Comparison of ENCODE assay signal across 1 cellular context in genomic region chr10:31927597-31928530, GRCh38.
TF ChIP-seq lines count a peak whose summit lies in the region.

No MANE protein-coding gene starts in this region.

TF ChIP-seq in K562, 482 proteins besides CTCF, POLR2A, EP300 and RAD21 (continued from another document and continues in another):
- TF ChIP-seq ELK3 (CRISPR knock-in tag; IDR thresholded peaks at IDR 0.05) (no peak), MAX (CRISPR knock-in tag; IDR thresholded peaks at IDR 0.05) (no peak), HMGN3 (IDR thresholded peaks at IDR 0.05; ENCODE audit: borderline replicate concordance, extremely low read depth, insufficient read length, low read depth, low read length) (peak; percentile 25), CUX1 (CRISPR knock-in tag; IDR thresholded peaks at IDR 0.05) (no peak), ARHGAP35 (IDR thresholded peaks at IDR 0.05; ENCODE audit: partially characterized antibody) (no peak), ZNF79 (CRISPR knock-in tag; IDR thresholded peaks at IDR 0.05; ENCODE audit: low read depth) (no peak), ARNT (IDR thresholded peaks at IDR 0.05) (no peak), ZNF239 (CRISPR knock-in tag; IDR thresholded peaks at IDR 0.05) (no peak), NR2C1 (IDR thresholded peaks at IDR 0.05) (no peak), NR2C1 (tag; IDR thresholded peaks at IDR 0.05) (no peak), ZNF140 (CRISPR knock-in tag; IDR thresholded peaks at IDR 0.05) (no peak), ZNF830 (CRISPR knock-in tag; IDR thresholded peaks at IDR 0.05) (no peak), ILK (tag; IDR thresholded peaks at IDR 0.05; ENCODE audit: borderline replicate concordance, low read depth) (no peak), ZNF133 (CRISPR knock-in tag; IDR thresholded peaks at IDR 0.05) (no peak), DNMT1 (IDR thresholded peaks at IDR 0.05) (no peak), FOXM1 (IDR thresholded peaks at IDR 0.05; ENCODE audit: low read depth) (no peak), FOXM1 (CRISPR knock-in tag; IDR thresholded peaks at IDR 0.05; ENCODE audit: low read depth) (no peak), ZSCAN32 (CRISPR knock-in tag; IDR thresholded peaks at IDR 0.05) (no peak), ADNP (tag; IDR thresholded peaks at IDR 0.05) (no peak), THAP7 (CRISPR knock-in tag; IDR thresholded peaks at IDR 0.05) (no peak), ZFX (CRISPR knock-in tag; IDR thresholded peaks at IDR 0.05) (peak; percentile 52; the same call in 1 of the 2 replicates), ZC3H11A (IDR thresholded peaks at IDR 0.05; ENCODE audit: low read depth, low read length) (no peak), RB1 (IDR thresholded peaks at IDR 0.05; ENCODE audit: low read depth) (0 out of 2 replicates have a peak, but pooled peaks have one; percentile 36), HMBOX1 (IDR thresholded peaks at IDR 0.05) (no peak), STAG1 (CRISPR knock-in tag; IDR thresholded peaks at IDR 0.05; ENCODE audit: borderline replicate concordance) (no peak), MAFG (tag; conservative IDR thresholded peaks at IDR 0.05) (no peak), LCOR (CRISPR knock-in tag; IDR thresholded peaks at IDR 0.05) (0 out of 2 replicates have a peak, but pooled peaks have one; percentile 33), ZNF124 (CRISPR knock-in tag; IDR thresholded peaks at IDR 0.05) (no peak), KDM2B (CRISPR knock-in tag; IDR thresholded peaks at IDR 0.05) (no peak), NFE2L1 (tag; IDR thresholded peaks at IDR 0.05; ENCODE audit: borderline replicate concordance, low read depth) (no peak), PRDM10 (IDR thresholded peaks at IDR 0.05; ENCODE audit: partially characterized antibody) (no peak), SNIP1 (IDR thresholded peaks at IDR 0.05; ENCODE audit: low read depth) (no peak), YY1 (IDR thresholded peaks at IDR 0.05; ENCODE audit: borderline replicate concordance in 1 of 3, control insufficient read depth in 1 of 3, extremely low read depth in 1 of 3, insufficient read depth in 3 of 3, insufficient read length in 1 of 3, insufficient replicate concordance in 2 of 3, low read depth in 1 of 3, low read length in 2 of 3) (peak in 2 of 3 experiments; percentile 6 to 33), CHD2 (IDR thresholded peaks at IDR 0.05; ENCODE audit: low read depth, low read length) (no peak), E2F8 (IDR thresholded peaks at IDR 0.05; ENCODE audit: low read depth, partially characterized antibody) (no peak), MTA3 (IDR thresholded peaks at IDR 0.05; ENCODE audit: borderline replicate concordance) (no peak), PRPF4 (IDR thresholded peaks at IDR 0.05; ENCODE audit: insufficient read depth, low read depth, low read length, poor library complexity, severe bottlenecking) (no peak), ASH1L (IDR thresholded peaks at IDR 0.05; ENCODE audit: borderline replicate concordance, low read depth, partially characterized antibody) (no peak), PTTG1 (tag; IDR thresholded peaks at IDR 0.05; ENCODE audit: low read depth) (no peak), MXD1 (CRISPR knock-in tag; IDR thresholded peaks at IDR 0.05; ENCODE audit: borderline replicate concordance, poor library complexity, severe bottlenecking) (no peak), MLLT1 (IDR thresholded peaks at IDR 0.05) (no peak), PREB (CRISPR knock-in tag; IDR thresholded peaks at IDR 0.05) (no peak), ZNF707 (CRISPR knock-in tag; conservative IDR thresholded peaks at IDR 0.05) (no peak), ZBTB8A (IDR thresholded peaks at IDR 0.05; ENCODE audit: partially characterized antibody) (no peak), ZNF232 (CRISPR knock-in tag; IDR thresholded peaks at IDR 0.05) (no peak), SMARCB1 (IDR thresholded peaks at IDR 0.05; ENCODE audit: insufficient read length, low read depth) (no peak), ZBTB9 (CRISPR knock-in tag; IDR thresholded peaks at IDR 0.05) (no peak)
